ENCODE assay signal across 9 cellular contexts in the genomic region with DNA sequence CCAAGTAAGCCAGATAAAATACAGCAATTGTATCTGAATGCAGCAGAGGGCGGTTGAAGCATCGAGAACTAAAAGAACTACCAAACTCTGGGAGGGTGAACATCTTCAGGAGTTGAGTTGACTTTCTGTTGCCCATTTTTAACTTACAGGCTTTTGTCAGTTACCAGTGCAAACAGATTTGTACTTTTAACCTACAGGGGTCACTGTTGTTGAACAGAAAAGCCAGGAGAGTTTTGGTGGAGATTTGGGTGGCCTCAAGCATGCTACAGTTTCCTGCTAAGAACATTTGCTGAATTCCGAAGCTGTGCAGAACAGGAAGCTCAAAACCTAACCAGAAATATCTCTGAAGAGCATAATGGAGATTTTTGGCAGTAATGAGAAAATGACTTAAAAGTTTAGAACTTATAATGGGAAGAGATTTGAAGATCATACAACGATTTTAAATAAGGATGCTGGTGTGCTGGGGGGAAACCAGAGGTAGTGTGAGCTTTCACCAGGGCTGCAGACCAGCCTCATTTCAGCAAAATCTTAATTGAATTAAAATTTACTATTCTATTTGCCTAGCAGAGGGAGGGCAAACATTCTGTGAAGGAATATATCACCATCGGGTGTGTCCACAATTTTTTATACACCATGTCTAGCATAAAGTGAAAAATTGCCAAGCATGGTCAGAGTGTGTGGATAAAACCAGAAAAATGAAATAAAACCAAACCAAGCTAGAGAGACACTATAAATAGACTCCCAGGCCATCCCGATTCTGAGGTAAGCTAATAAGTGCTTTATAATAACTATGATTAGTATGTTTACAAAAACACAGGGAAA.
A peak's percentile ranks its signal among the peaks of the same experiment; 100 is the strongest.
DNase-seq lines count a peak whose midpoint lies in the region; ATAC-seq, FAIRE-seq and TF ChIP-seq lines count a peak whose summit lies in the region.
"Had no signal": no experiment of that assay in that cellular context is flagged by ENCODE, and none has a peak within 500 bp of the region (broad histone marks: within the 10 kb centered on the region; RNA-seq: fewer than 3 reads in every experiment).

No MANE protein-coding gene starts in this region.

- WGBS in H1 (ENCODE audit: extremely low coverage in 1 of 2, insufficient coverage in 1 of 2, insufficient read length in 1 of 2, insufficient replicate concordance in 2 of 2, low coverage in 1 of 2, low lambda C conversion rate in 2 of 2, missing lambda C conversion rate in 1 of 2), 2 experiments = 72% methylated on average over 6 of the region's 6 CpGs; no CpG with 5 or more reads in 1 of the 2 experiments

- H3K4ac ChIP-seq in H1 (replicated peaks; ENCODE audit: insufficient read length, low read depth, low read length) = no peak overlapping the region

- no peak overlapping the region for H2BK15ac ChIP-seq in H1 (ENCODE audit: low read length)

- CTCF ChIA-PET in H1 (lab: Charles Lee; ENCODE audit: partially characterized antibody) = interaction anchor here (0.6 to 10.1 kb wide), 40 partner anchors 10 to 625 kb away, joined by 3 to 151 read pairs (median 4); partner anchors contain the start of gene SLC16A9

- no peak overlapping the region for H3K4me3 Mint-ChIP-seq in mesothelial cell of epicardium
- no peak overlapping the region for H3K4me3 Mint-ChIP-seq in activated T-helper 1 cell treated with anti-CD3 and anti-CD28 coated beads, Interleukin-12 subunit alpha, Interleukin-12 subunit beta, Interleukin-2, Interleukin-4 antibody, amounts not matched to agents 30 ng/mL and 10 ng/mL and 1 ng/mL, durations not matched to agents 14 hours and 24 hours and 36 hours

- no peak overlapping the region for H2BK120ac ChIP-seq in H1 (replicated peaks; ENCODE audit: low read depth, low read length)

- no peak overlapping the region for H3K14ac ChIP-seq in H1 (ENCODE audit: insufficient read length)

- intact Hi-C loops in activated T-helper 1 cell treated with anti-CD3 and anti-CD28 coated beads, Interleukin-12 subunit alpha, Interleukin-12 subunit beta, Interleukin-2, Interleukin-4 antibody, amounts not matched to agents 30 ng/mL and 10 ng/mL and 1 ng/mL, durations not matched to agents 14 hours and 24 hours and 36 hours (cut with micrococcal nuclease) = loop anchor here (1.0 kb wide), 2 partner anchors 93 to 319 kb away; no protein-coding TSS in a partner anchor

- H3K4me1 ChIP-seq in OCI-LY1 (ENCODE audit: insufficient read depth, low read length, severe bottlenecking) (peaks cover 17% of the 10 kb centered on the region), H1 (replicated peaks in 1 of 4; ENCODE audit: control insufficient read depth in 3 of 4, insufficient read depth in 4 of 4, low read length in 3 of 4) (no peaks in the 10 kb centered on the region)

- H4K91ac ChIP-seq in H1 (replicated peaks; ENCODE audit: insufficient read length, low read length) = no peak overlapping the region

- H3K4me1 Mint-ChIP-seq in mesothelial cell of epicardium = peaks cover 2% of the 10 kb centered on the region
- no peaks in the 10 kb centered on the region for H3K4me1 Mint-ChIP-seq in activated T-helper 1 cell treated with anti-CD3 and anti-CD28 coated beads, Interleukin-12 subunit alpha, Interleukin-12 subunit beta, Interleukin-2, Interleukin-4 antibody, amounts not matched to agents 30 ng/mL and 10 ng/mL and 1 ng/mL, durations not matched to agents 14 hours and 24 hours and 36 hours (ENCODE audit: low read depth)

- no peak overlapping the region for H3K23ac ChIP-seq in H1 (ENCODE audit: insufficient read length)

- no peak overlapping the region for H3K27ac ChIP-seq in OCI-LY1 (ENCODE audit: low read depth, low read length, poor library complexity, severe bottlenecking)
- H3K27ac ChIP-seq in H1 (ENCODE audit: low read depth, low read length) = no peak overlapping the region

- H3K27me3 Mint-ChIP-seq in mesothelial cell of epicardium (ENCODE audit: low read depth) = no peaks in the 10 kb centered on the region
- no peaks in the 10 kb centered on the region for H3K27me3 Mint-ChIP-seq in activated T-helper 1 cell treated with anti-CD3 and anti-CD28 coated beads, Interleukin-12 subunit alpha, Interleukin-12 subunit beta, Interleukin-2, Interleukin-4 antibody, amounts not matched to agents 30 ng/mL and 10 ng/mL and 1 ng/mL, durations not matched to agents 14 hours and 24 hours and 36 hours (ENCODE audit: insufficient read depth)

- ATAC-seq in GM18520 (IDR thresholded peaks at IDR 0.05; ENCODE audit: unreplicated experiment) (peak; percentile 48), HG03103 (IDR thresholded peaks at IDR 0.05; ENCODE audit: low read depth, unreplicated experiment) (peak; percentile 85)

- peak; percentile 78 for DNase-seq in AG10803 (ENCODE audit: low read depth)
- DNase-seq in H1 (ENCODE audit: low read depth in 1 of 2, low spot score in 2 of 2) = peak in 1 of 2 experiments; percentile 17
- DNase-seq in mesothelial cell of epicardium (ENCODE audit: low spot score in 2 of 2, unreplicated experiment in 2 of 2) = no peak
- DNase-seq in HuH-7.5 (ENCODE audit: low spot score) = no peak
- no peak for DNase-seq in activated T-helper 1 cell treated with anti-CD3 and anti-CD28 coated beads, Interleukin-12 subunit alpha, Interleukin-12 subunit beta, Interleukin-2, Interleukin-4 antibody, amounts not matched to agents 30 ng/mL and 10 ng/mL and 1 ng/mL, durations not matched to agents 14 hours and 24 hours and 36 hours (ENCODE audit: low spot score)

- H3K36me3 Mint-ChIP-seq in mesothelial cell of epicardium = peaks cover 26% of the 10 kb centered on the region
- peaks cover 2% of the 10 kb centered on the region for H3K36me3 Mint-ChIP-seq in activated T-helper 1 cell treated with anti-CD3 and anti-CD28 coated beads, Interleukin-12 subunit alpha, Interleukin-12 subunit beta, Interleukin-2, Interleukin-4 antibody, amounts not matched to agents 30 ng/mL and 10 ng/mL and 1 ng/mL, durations not matched to agents 14 hours and 24 hours and 36 hours (ENCODE audit: low read depth)

- H3K4me3 ChIP-seq in AG10803 (ENCODE audit: low read length) (no peak overlapping the region), OCI-LY1 (ENCODE audit: low read depth, low read length, poor library complexity, severe bottlenecking) (no peak overlapping the region), H1 (ENCODE audit: extremely low read depth in 1 of 4, insufficient read depth in 2 of 4, low read depth in 3 of 4, low read length in 4 of 4) (no peak overlapping the region)

- FAIRE-seq in H1 (lab: Jason Lieb, UNC) = peak; percentile 98
- FAIRE-seq: islet of Langerhans had no signal

- H3K56ac ChIP-seq in H1 (replicated peaks; ENCODE audit: insufficient read length, low read depth, low read length) = no peak overlapping the region

- no peak overlapping the region for H2BK5ac ChIP-seq in H1 (ENCODE audit: low read depth, low read length)

- H3K4me2 ChIP-seq in OCI-LY1 (ENCODE audit: low read length) = peak overlapping the region; percentile 21; the same call in 1 of the 2 replicates
- H3K4me2 ChIP-seq in H1 (ENCODE audit: insufficient read depth in 1 of 2, low read depth in 2 of 2, low read length in 2 of 2) = no peak overlapping the region

- H3K36me3 ChIP-seq in OCI-LY1 (ENCODE audit: insufficient read depth, low read length) (no peaks in the 10 kb centered on the region), H1 (ENCODE audit: control insufficient read depth in 2 of 4, insufficient read depth in 4 of 4, low read length in 3 of 4) (peaks cover 0 to 3% (median 0%) of the 10 kb centered on the region in 4 experiments; a peak in 1 of 8 replicates)

- H3K9me2 ChIP-seq in OCI-LY1 (ENCODE audit: low read depth, low read length) = no peaks in the 10 kb centered on the region

- TF ChIP-seq CTCF in AG10803 (conservative IDR thresholded peaks at IDR 0.05; ENCODE audit: low read length) (peak; percentile 79), OCI-LY1 (IDR thresholded peaks at IDR 0.05; ENCODE audit: low read length) (peak; percentile 82), H1 (IDR thresholded peaks at IDR 0.05; ENCODE audit: control extremely low read depth in 1 of 3, insufficient read depth in 1 of 3, low read depth in 1 of 3, low read length in 3 of 3) (peak in 2 of 3 experiments; percentile 60 to 65; a peak in 2 of 4 replicates), mesothelial cell of epicardium (IDR thresholded peaks at IDR 0.05; ENCODE audit: unreplicated experiment) (peak; percentile 46)

- H3K27ac Mint-ChIP-seq in mesothelial cell of epicardium = no peak overlapping the region
- H3K27ac Mint-ChIP-seq in activated T-helper 1 cell treated with anti-CD3 and anti-CD28 coated beads, Interleukin-12 subunit alpha, Interleukin-12 subunit beta, Interleukin-2, Interleukin-4 antibody, amounts not matched to agents 30 ng/mL and 10 ng/mL and 1 ng/mL, durations not matched to agents 14 hours and 24 hours and 36 hours = no peak overlapping the region

- no peak overlapping the region for H2BK20ac ChIP-seq in H1 (ENCODE audit: low read length)

- no peaks in the 10 kb centered on the region for H3K23me2 ChIP-seq in H1 (ENCODE audit: low read depth, low read length)

- H3K9me3 Mint-ChIP-seq in mesothelial cell of epicardium = peaks cover 3% of the 10 kb centered on the region
- no peaks in the 10 kb centered on the region for H3K9me3 Mint-ChIP-seq in activated T-helper 1 cell treated with anti-CD3 and anti-CD28 coated beads, Interleukin-12 subunit alpha, Interleukin-12 subunit beta, Interleukin-2, Interleukin-4 antibody, amounts not matched to agents 30 ng/mL and 10 ng/mL and 1 ng/mL, durations not matched to agents 14 hours and 24 hours and 36 hours

- no peaks in the 10 kb centered on the region for H3K79me1 ChIP-seq in H1 (ENCODE audit: low read depth, low read length)

- no peak for TF ChIP-seq EP300 in H1 (IDR thresholded peaks at IDR 0.05; ENCODE audit: borderline replicate concordance in 1 of 2, low read depth in 2 of 2, low read length in 2 of 2)

- H4K20me1 ChIP-seq in OCI-LY1 (ENCODE audit: insufficient read depth, low read length) (no peaks in the 10 kb centered on the region), H1 (replicated peaks in 1 of 2; ENCODE audit: control insufficient read depth in 1 of 2, insufficient read depth in 2 of 2, low read length in 2 of 2) (no peaks in the 10 kb centered on the region)

- POLR2A ChIA-PET in H1 (lab: Charles Lee; ENCODE audit: partially characterized antibody) = interaction anchor here (0.5 to 1.7 kb wide), 5 partner anchors 14 to 71 kb away, joined by 3 to 8 read pairs (median 4); no protein-coding TSS in a partner anchor

- H3K9ac ChIP-seq in OCI-LY1 (ENCODE audit: low read length) = no peak overlapping the region
- H3K9ac ChIP-seq in H1 (replicated peaks in 1 of 4; ENCODE audit: extremely low read depth in 1 of 4, low read depth in 3 of 4, low read length in 3 of 4) = no peak overlapping the region

- H3K18ac ChIP-seq in H1 (ENCODE audit: extremely low read depth, low read length) = no peak overlapping the region

- no peaks in the 10 kb centered on the region for H3K27me3 ChIP-seq in OCI-LY1 (ENCODE audit: insufficient read depth, low read length)
- H3K27me3 ChIP-seq in H1 (replicated peaks in 1 of 4; ENCODE audit: control insufficient read depth in 3 of 4, extremely low read depth in 1 of 4, insufficient read depth in 3 of 4, low read length in 3 of 4) = no peaks in the 10 kb centered on the region

- no peak overlapping the region for H4K8ac ChIP-seq in H1 (ENCODE audit: extremely low read depth, insufficient read depth, low read length)

- no peak overlapping the region for H2AK5ac ChIP-seq in H1 (ENCODE audit: low read depth, low read length)

- TF ChIP-seq RAD21 in H1 (IDR thresholded peaks at IDR 0.05 in 1 of 2, conservative IDR thresholded peaks at IDR 0.05 in 1 of 2; ENCODE audit: low read depth in 2 of 2, low read length in 2 of 2) = peak; percentile 73 to 77

- H4K5ac ChIP-seq in H1 (ENCODE audit: insufficient read length, low read depth, low read length) = no peak overlapping the region

- no peaks in the 10 kb centered on the region for H3F3A ChIP-seq in OCI-LY1 (ENCODE audit: insufficient read depth, low read length)

- H2AFZ ChIP-seq in OCI-LY1 (ENCODE audit: low read length) (peak overlapping the region; percentile 6; the same call in 1 of the 2 replicates), H1 (ENCODE audit: low read length) (no peak overlapping the region)

- H2BK12ac ChIP-seq in H1 (ENCODE audit: low read depth, low read length) = no peak overlapping the region

- H3K79me2 ChIP-seq in OCI-LY1 (ENCODE audit: insufficient read depth, low read length) (no peaks in the 10 kb centered on the region), H1 (ENCODE audit: control insufficient read depth in 1 of 2, insufficient read depth in 2 of 2, low read length in 2 of 2) (no peaks in the 10 kb centered on the region)

- H3K9me3 ChIP-seq in OCI-LY1 (ENCODE audit: low read length) = no peaks in the 10 kb centered on the region
- no peaks in the 10 kb centered on the region for H3K9me3 ChIP-seq in H1 (ENCODE audit: insufficient read depth in 2 of 2, low read depth in 1 of 2, low read length in 1 of 2)

- no peak for TF ChIP-seq POLR2A in H1 (IDR thresholded peaks at IDR 0.05; ENCODE audit: control extremely low read depth in 1 of 2, low read depth in 2 of 2, low read length in 2 of 2)
